ENCODE assay signal across 9 cellular contexts in the genomic region with DNA sequence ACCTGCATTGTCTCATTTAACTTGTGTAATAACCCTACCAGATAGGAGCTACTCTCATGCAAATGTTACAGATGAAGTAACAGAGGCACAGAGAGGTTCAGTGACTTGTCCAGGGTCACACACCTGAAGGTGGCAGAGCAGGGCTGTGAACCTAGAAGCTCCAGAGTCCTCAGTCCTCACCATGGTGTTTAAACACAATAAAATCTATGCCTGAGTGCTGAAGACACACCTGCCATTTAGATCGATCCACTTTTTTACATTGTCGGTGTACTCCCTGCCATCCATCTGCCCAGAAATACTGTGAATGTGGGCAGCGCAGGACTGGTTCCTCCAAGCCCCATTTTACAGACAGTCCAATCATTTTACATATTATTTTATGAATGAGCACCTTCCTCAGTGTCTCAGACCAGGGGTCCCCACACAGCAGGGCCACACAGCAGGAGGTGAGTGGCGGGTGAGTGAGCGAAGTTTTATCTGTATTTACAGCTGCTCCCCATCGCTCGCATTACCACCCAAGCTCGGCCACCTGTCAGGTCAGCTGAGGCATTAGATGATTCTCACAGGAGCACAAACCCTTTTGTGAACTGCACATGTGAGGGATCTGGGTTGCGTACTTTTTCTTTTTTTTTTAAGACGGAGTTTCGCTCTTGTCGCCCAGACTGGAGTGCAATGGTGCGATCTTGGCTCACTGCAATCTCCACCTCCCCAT. TPM values are rescaled to one million over a fixed set of nuclear protein-coding genes. Genes with fewer than 3 reads are reported as not detected.
DNase-seq lines count a peak whose midpoint lies in the region; ATAC-seq, FAIRE-seq and TF ChIP-seq lines count a peak whose summit lies in the region.
"Had no signal": no experiment of that assay in that cellular context is flagged by ENCODE, and none has a peak within 500 bp of the region (broad histone marks: within the 10 kb centered on the region; RNA-seq: fewer than 3 reads in every experiment).

No MANE protein-coding gene starts in this region.

- no peak overlapping the region for H3K4me3 ChIP-seq in kidney (ENCODE audit: low read length in 2 of 2)
- no peak overlapping the region for H3K4me3 ChIP-seq in GM23248
- H3K4me3 ChIP-seq: ovary had no signal

- H4K20me1 ChIP-seq in GM23248 (ENCODE audit: insufficient read depth) = no peaks in the 10 kb centered on the region

- 95 to 96% methylated on average over 13 of the region's 13 CpGs for WGBS in GM23248 (ENCODE audit: low coverage in 1 of 2, low lambda C conversion rate in 2 of 2, missing lambda C conversion rate in 2 of 2), 2 experiments

- peaks cover 53% of the 10 kb centered on the region for H3K36me3 Mint-ChIP-seq in activated CD4-positive, alpha-beta memory T cell treated with anti-CD3 and anti-CD28 coated beads for 36 hours
- H3K36me3 Mint-ChIP-seq in stimulated activated naive B cell treated with anti-CD40 and anti-IgM and Interleukin-4, amounts not matched to agents 10 μg/mL and 1 μg/mL and 100 μg/mL, for 72 hours = peaks cover 79 to 91% of the 10 kb centered on the region in 2 donors

- H3F3A ChIP-seq in GM23248 (ENCODE audit: insufficient read depth) = peaks cover 38% of the 10 kb centered on the region

- no peak for ATAC-seq in stimulated activated naive B cell treated with anti-CD40 and anti-IgM and Interleukin-4, amounts not matched to agents 10 μg/mL and 1 μg/mL and 100 μg/mL, for 72 hours (replicated peaks)
- ATAC-seq in HG02884 (IDR thresholded peaks at IDR 0.05; ENCODE audit: unreplicated experiment) (no peak), GM19328 (IDR thresholded peaks at IDR 0.05; ENCODE audit: unreplicated experiment) (no peak)

- H2AFZ ChIP-seq in GM23248 = no peak overlapping the region

- no peak overlapping the region for H3K4me2 ChIP-seq in GM23248 (ENCODE audit: unreplicated experiment)

- no peak for TF ChIP-seq CTCF in kidney (IDR thresholded peaks at IDR 0.05; ENCODE audit: borderline replicate concordance, extremely low read depth, insufficient read depth)

- H3K9ac ChIP-seq in kidney (ENCODE audit: low read length in 2 of 2) (no peak overlapping the region), GM23248 (no peak overlapping the region)

- CTCF ChIA-PET in activated CD4-positive, alpha-beta memory T cell treated with anti-CD3 and anti-CD28 coated beads for 36 hours (lab: Charles Lee) = interaction anchor here (1.1 to 8.9 kb wide), 7 partner anchors 36 to 140 kb away, joined by 4 to 113 read pairs (median 15); a partner anchor contains a TSS

- H3K4me1 Mint-ChIP-seq in activated CD4-positive, alpha-beta memory T cell treated with anti-CD3 and anti-CD28 coated beads for 36 hours (ENCODE audit: low read depth) = peaks cover 84% of the 10 kb centered on the region
- peaks cover 56 to 95% of the 10 kb centered on the region in 2 donors for H3K4me1 Mint-ChIP-seq in stimulated activated naive B cell treated with anti-CD40 and anti-IgM and Interleukin-4, amounts not matched to agents 10 μg/mL and 1 μg/mL and 100 μg/mL, for 72 hours

- H3K36me3 ChIP-seq in kidney (ENCODE audit: control insufficient read depth in 1 of 2, insufficient read depth in 2 of 2, low read length in 2 of 2) (no peaks in the 10 kb centered on the region), GM23248 (ENCODE audit: low read depth) (no peaks in the 10 kb centered on the region)
- H3K36me3 ChIP-seq: ovary had no signal

- FAIRE-seq in kidney (lab: Jason Lieb, UNC) = no peak

- H3K27me3 Mint-ChIP-seq in activated CD4-positive, alpha-beta memory T cell treated with anti-CD3 and anti-CD28 coated beads for 36 hours = no peaks in the 10 kb centered on the region
- no peaks in the 10 kb centered on the region for H3K27me3 Mint-ChIP-seq in stimulated activated naive B cell treated with anti-CD40 and anti-IgM and Interleukin-4, amounts not matched to agents 10 μg/mL and 1 μg/mL and 100 μg/mL, for 72 hours

- peak overlapping the region; percentile 94 for H3K4me3 Mint-ChIP-seq in activated CD4-positive, alpha-beta memory T cell treated with anti-CD3 and anti-CD28 coated beads for 36 hours
- peak overlapping the region; percentile 96 to 98 for H3K4me3 Mint-ChIP-seq in stimulated activated naive B cell treated with anti-CD40 and anti-IgM and Interleukin-4, amounts not matched to agents 10 μg/mL and 1 μg/mL and 100 μg/mL, for 72 hours

- in situ Hi-C loops in GM23248 (cut with MboI) = no loop called here

- no peaks in the 10 kb centered on the region for H3K27me3 ChIP-seq in GM23248 (replicated peaks; ENCODE audit: insufficient read depth)
- H3K27me3 ChIP-seq: ovary had no signal

- H3K9me3 ChIP-seq in kidney (ENCODE audit: control insufficient read depth in 1 of 2, low read length in 2 of 2) (no peaks in the 10 kb centered on the region), GM23248 (ENCODE audit: low read depth) (no peaks in the 10 kb centered on the region)
- H3K9me3 ChIP-seq: ovary had no signal

- H3K9me2 ChIP-seq in GM23248 (ENCODE audit: insufficient read depth) = no peaks in the 10 kb centered on the region

- peaks cover 0 to 17% of the 10 kb centered on the region in 2 donors for H3K4me1 ChIP-seq in kidney (ENCODE audit: control insufficient read depth in 1 of 2, insufficient read depth in 1 of 2, low read depth in 1 of 2, low read length in 2 of 2)
- peaks cover 35% of the 10 kb centered on the region for H3K4me1 ChIP-seq in GM23248 (ENCODE audit: insufficient read depth)

- peak overlapping the region; percentile 96 for H3K27ac Mint-ChIP-seq in activated CD4-positive, alpha-beta memory T cell treated with anti-CD3 and anti-CD28 coated beads for 36 hours
- H3K27ac Mint-ChIP-seq in stimulated activated naive B cell treated with anti-CD40 and anti-IgM and Interleukin-4, amounts not matched to agents 10 μg/mL and 1 μg/mL and 100 μg/mL, for 72 hours = peak overlapping the region; percentile 96

- peaks cover 100% of the 10 kb centered on the region for H3K79me2 ChIP-seq in GM23248 (ENCODE audit: insufficient read depth)

- intact Hi-C loops in activated CD4-positive, alpha-beta memory T cell treated with anti-CD3 and anti-CD28 coated beads for 36 hours (cut with micrococcal nuclease) = loop anchor here (2.0 kb wide), 3 partner anchors 51 to 151 kb away; a partner anchor contains a TSS
- intact Hi-C loops in kidney (cut with DNase I) = no loop called here

- H3K27ac ChIP-seq in kidney (ENCODE audit: low read depth in 2 of 2, low read length in 2 of 2) (peak overlapping the region in 1 of 2 donors; percentile 58), GM23248 (no peak overlapping the region)
- H3K27ac ChIP-seq: ovary had no signal

- H3K9me3 Mint-ChIP-seq in activated CD4-positive, alpha-beta memory T cell treated with anti-CD3 and anti-CD28 coated beads for 36 hours = no peaks in the 10 kb centered on the region
- H3K9me3 Mint-ChIP-seq in stimulated activated naive B cell treated with anti-CD40 and anti-IgM and Interleukin-4, amounts not matched to agents 10 μg/mL and 1 μg/mL and 100 μg/mL, for 72 hours = no peaks in the 10 kb centered on the region

- peak; percentile 19 for DNase-seq in activated CD4-positive, alpha-beta T cell treated with anti-CD3 and anti-CD28 coated beads for 48 hours
- DNase-seq in activated CD4-positive, alpha-beta T cell treated with anti-CD3 and anti-CD28 coated beads, Interleukin-2, amount 50 U/mL, for 1 hour = no peak
- no peak for DNase-seq in activated CD4-positive, alpha-beta memory T cell treated with anti-CD3 and anti-CD28 coated beads for 36 hours
- peak; percentile 55 for DNase-seq in kidney
- no peak for DNase-seq in stimulated activated naive B cell treated with anti-CD40 and anti-IgM and Interleukin-4, amounts not matched to agents 10 μg/mL and 1 μg/mL and 100 μg/mL, for 72 hours
- DNase-seq in GM23248 = no peak

- POLR2A ChIA-PET in activated CD4-positive, alpha-beta memory T cell treated with anti-CD3 and anti-CD28 coated beads for 36 hours (lab: Charles Lee) = interaction anchor here (0.6 to 6.6 kb wide), 13 partner anchors 8 to 725 kb away, joined by 3 to 123 read pairs (median 6); no protein-coding TSS in a partner anchor

RNA-seq across cellular contexts. Expression of a gene that starts 5.6 kb away (rescaled TPM):
- total RNA-seq in activated CD4-positive, alpha-beta memory T cell treated with anti-CD3 and anti-CD28 coated beads for 36 hours = 100 to 1,000 TPM; 146 to 153 TPM
- total RNA-seq in kidney = 115 TPM
- 13.8 TPM for polyA plus RNA-seq in kidney (ENCODE audit: insufficient read depth, low read depth, low replicate concordance)
- 17.7 and 18.5 TPM in 2 replicates for total RNA-seq in GM23248 (2014; rRNA removed; shearing (Covaris generic))
- 11.3 and 11.7 TPM in 2 replicates for polyA plus RNA-seq in GM23248 (2016; fragmentation: Nextera tagmentation; extraction: Ambion mirVana)

RNA-seq across cellular contexts. Expression of a gene that starts 50.8 kb away (rescaled TPM):
- 100 to 1,000 TPM; 120 to 121 TPM for total RNA-seq in activated CD4-positive, alpha-beta memory T cell treated with anti-CD3 and anti-CD28 coated beads for 36 hours
- 72.1 TPM for total RNA-seq in kidney
- polyA plus RNA-seq in kidney (ENCODE audit: insufficient read depth, low read depth, low replicate concordance) = 145 TPM
- total RNA-seq in GM23248 (2014; rRNA removed; shearing (Covaris generic)) = 45.3 and 69.3 TPM in 2 replicates
- polyA plus RNA-seq in GM23248 (2016; fragmentation: Nextera tagmentation; extraction: Ambion mirVana) = 99.3 and 107 TPM in 2 replicates

Comparison
In these comparisons a context has a peak if more than half of its experiments do, and no peak if none do; other contexts are left out.
1. DNase-seq: peak in activated CD4-positive, alpha-beta T cell treated with anti-CD3 and anti-CD28 coated beads for 48 hours (single experiment) and kidney (single experiment); none in activated CD4-positive, alpha-beta T cell treated with anti-CD3 and anti-CD28 coated beads, Interleukin-2, amount 50 U/mL, for 1 hour (single experiment), activated CD4-positive, alpha-beta memory T cell treated with anti-CD3 and anti-CD28 coated beads for 36 hours (single experiment), stimulated activated naive B cell treated with anti-CD40 and anti-IgM and Interleukin-4, amounts not matched to agents 10 μg/mL and 1 μg/mL and 100 μg/mL, for 72 hours (single experiment) and GM23248 (single experiment).